Comparison of ENCODE assay signal across 1 cellular context in genomic region chr1:218546314-218546713, GRCh38.
TF ChIP-seq lines count a peak whose summit lies in the region.

No MANE protein-coding gene starts in this region.

TF ChIP-seq in SK-N-SH treated with all-trans-retinoic acid at 6 μM for 48 hours, 23 proteins besides CTCF, POLR2A, EP300 and RAD21 (continued from another document):
- TF ChIP-seq TSHZ2 (CRISPR knock-in tag; IDR thresholded peaks at IDR 0.05) (no peak), ESRRG (CRISPR knock-in tag; IDR thresholded peaks at IDR 0.05) (no peak), RARB (CRISPR knock-in tag; IDR thresholded peaks at IDR 0.05) (no peak), ZNF565 (CRISPR knock-in tag; conservative IDR thresholded peaks at IDR 0.05; ENCODE audit: low read depth) (no peak), BACH2 (CRISPR knock-in tag; IDR thresholded peaks at IDR 0.05; ENCODE audit: borderline replicate concordance) (no peak), CSDC2 (CRISPR knock-in tag; IDR thresholded peaks at IDR 0.05) (no peak), ZNF70 (CRISPR knock-in tag; IDR thresholded peaks at IDR 0.05) (no peak), ZC3H10 (CRISPR knock-in tag; IDR thresholded peaks at IDR 0.05) (no peak), POU6F1 (CRISPR knock-in tag; IDR thresholded peaks at IDR 0.05; ENCODE audit: borderline replicate concordance, low read depth) (no peak)
